Comparison of ENCODE assay signal across 2 cellular contexts in genomic region chr18:55047546-55047945, GRCh38.
TF ChIP-seq lines count a peak whose summit lies in the region.

No MANE protein-coding gene starts in this region.

TF ChIP-seq in SK-N-SH treated with all-trans-retinoic acid at 6 μM for 48 hours, 23 proteins besides CTCF, POLR2A, EP300 and RAD21 (continued from another document):
- no peak for TF ChIP-seq RARB (CRISPR knock-in tag; IDR thresholded peaks at IDR 0.05)
- no peak for TF ChIP-seq ZC3H10 (CRISPR knock-in tag; IDR thresholded peaks at IDR 0.05)
- TF ChIP-seq PATZ1 (CRISPR knock-in tag; IDR thresholded peaks at IDR 0.05; ENCODE audit: borderline replicate concordance) = no peak
- no peak for TF ChIP-seq CSRNP3 (CRISPR knock-in tag; IDR thresholded peaks at IDR 0.05)
- no peak for TF ChIP-seq TCF4 (CRISPR knock-in tag; IDR thresholded peaks at IDR 0.05; ENCODE audit: borderline replicate concordance)
- no peak for TF ChIP-seq ESRRG (CRISPR knock-in tag; IDR thresholded peaks at IDR 0.05)
- TF ChIP-seq ZFP3 (CRISPR knock-in tag; IDR thresholded peaks at IDR 0.05) = no peak
- TF ChIP-seq GLIS3 (CRISPR knock-in tag; IDR thresholded peaks at IDR 0.05) = no peak
- no peak for TF ChIP-seq BACH2 (CRISPR knock-in tag; IDR thresholded peaks at IDR 0.05; ENCODE audit: borderline replicate concordance)
- no peak for TF ChIP-seq POU6F1 (CRISPR knock-in tag; IDR thresholded peaks at IDR 0.05; ENCODE audit: borderline replicate concordance, low read depth)
- no peak for TF ChIP-seq PPARA (CRISPR knock-in tag; IDR thresholded peaks at IDR 0.05; ENCODE audit: borderline replicate concordance)
- no peak for TF ChIP-seq ARNTL (CRISPR knock-in tag; IDR thresholded peaks at IDR 0.05; ENCODE audit: borderline replicate concordance, low read depth)
- TF ChIP-seq TOX (CRISPR knock-in tag; IDR thresholded peaks at IDR 0.05; ENCODE audit: borderline replicate concordance) = no peak
- no peak for TF ChIP-seq ZNF565 (CRISPR knock-in tag; conservative IDR thresholded peaks at IDR 0.05; ENCODE audit: low read depth)
TF ChIP-seq in SK-N-SH treated with all-trans-retinoic acid at 6 μM for 48 hours: peak in this region for 0.

TF ChIP-seq in SK-N-SH, 30 proteins besides CTCF, POLR2A, EP300 and RAD21 (continued from another document):
- TF ChIP-seq REST (IDR thresholded peaks at IDR 0.05; ENCODE audit: low read depth, low read length) = no peak
- no peak for TF ChIP-seq TCF12 (IDR thresholded peaks at IDR 0.05)
- TF ChIP-seq RFX5 (IDR thresholded peaks at IDR 0.05; ENCODE audit: low read length) = no peak
